In the genomic region with DNA sequence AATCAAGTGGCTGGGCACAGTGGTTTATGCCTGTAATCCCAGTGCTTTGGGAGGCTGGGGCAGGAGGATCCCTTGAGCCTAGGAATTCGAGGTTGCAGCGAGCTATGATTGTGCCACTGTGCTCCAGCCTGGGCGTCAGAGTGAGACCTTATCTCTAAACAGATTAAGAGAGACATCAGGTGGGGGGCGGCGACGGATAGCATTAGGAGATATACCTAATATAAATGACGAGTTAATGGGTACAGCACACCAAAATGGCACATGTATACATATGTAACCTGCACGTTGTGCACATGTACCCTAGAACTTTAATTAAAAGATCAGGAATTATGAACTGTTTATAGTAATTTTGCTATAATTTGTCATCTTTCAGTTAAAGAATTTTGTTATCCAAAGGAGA, we compare ENCODE assay signal across 28 cellular contexts. TPM values are rescaled to one million over a fixed set of nuclear protein-coding genes. Genes with fewer than 3 reads are reported as not detected.
DNase-seq lines count a peak whose midpoint lies in the region; ATAC-seq and TF ChIP-seq lines count a peak whose summit lies in the region.
"Had no signal": no experiment of that assay in that cellular context is flagged by ENCODE, and none has a peak within 500 bp of the region (broad histone marks: within the 10 kb centered on the region; RNA-seq: fewer than 3 reads in every experiment).

No MANE protein-coding gene starts in this region.

- H3K4me1 ChIP-seq in osteoblast (ENCODE audit: insufficient read depth, low read length) = peaks cover 10% of the 10 kb centered on the region
- H3K4me1 ChIP-seq: A549, pancreas had no signal

- no peak for DNase-seq in activated CD8-positive, alpha-beta T cell treated with anti-CD3 and anti-CD28 coated beads for 36 hours
- no peak for DNase-seq in activated CD8-positive, alpha-beta T cell treated with anti-CD3 and anti-CD28 coated beads, Interleukin-2, amount 10 ng/mL, durations not matched to agents 7 days and 5 days
- DNase-seq in HFFc6 = no peak
- DNase-seq in activated T-helper 2 cell treated with anti-CD3 and anti-CD28 coated beads, Interferon-gamma antibody, Interleukin-2, Interleukin-4, amounts not matched to agents 10 μg/mL and 5 μg/mL and 100 μg/mL, durations not matched to agents 14 hours and 24 hours and 36 hours (ENCODE audit: low spot score) = no peak
- DNase-seq in osteoblast (ENCODE audit: insufficient read length, low spot score, missing footprints) = no peak
- no peak for DNase-seq in AG20443 (ENCODE audit: low spot score)
- no peak for DNase-seq in kidney glomerular epithelial cell (lab: John Stamatoyannopoulos, UW)
- DNase-seq: activated naive CD4-positive, alpha-beta T cell treated with Interleukin-2 at 50 U/mL for 16 hours; amniotic stem cell; CD4-positive, alpha-beta memory T cell; DND-41; GF-D8; NCI-H146; NCI-H2107; NCI-H446; NCI-H748 treated with DMSO at 0.1 percent for 48 hours; pancreas; SIG-M5; stimulated activated naive CD8-positive, alpha-beta T cell treated with anti-CD3 and anti-CD28 coated beads, Interleukin-15, Interleukin-2, amounts not matched to agents 100 U/mL and 50 U/mL, for 24 hours had no signal

- H3K27ac ChIP-seq in osteoblast (ENCODE audit: low read depth, low read length) = peak overlapping the region; percentile 35
- H3K27ac ChIP-seq: A549, pancreas had no signal

- no peaks in the 10 kb centered on the region for H3K79me2 ChIP-seq in osteoblast (ENCODE audit: insufficient read depth, low read length)

- peak overlapping the region; percentile 20 for H3K27ac Mint-ChIP-seq in activated CD8-positive, alpha-beta T cell treated with anti-CD3 and anti-CD28 coated beads for 36 hours
- H3K27ac Mint-ChIP-seq in activated CD8-positive, alpha-beta T cell treated with anti-CD3 and anti-CD28 coated beads, Interleukin-2, amount 10 ng/mL, durations not matched to agents 7 days and 5 days = no peak overlapping the region
- H3K27ac Mint-ChIP-seq in HFFc6 = peak overlapping the region; percentile 73
- H3K27ac Mint-ChIP-seq in activated T-helper 2 cell treated with anti-CD3 and anti-CD28 coated beads, Interferon-gamma antibody, Interleukin-2, Interleukin-4, amounts not matched to agents 10 μg/mL and 5 μg/mL and 100 μg/mL, durations not matched to agents 14 hours and 24 hours and 36 hours = peak overlapping the region; percentile 83
- H3K27ac Mint-ChIP-seq: B cell, GM23338, WTC11 had no signal

- no peak overlapping the region for H3K4me2 ChIP-seq in osteoblast (ENCODE audit: insufficient read depth, low read length)
- H3K4me2 ChIP-seq: A549, GM23338 had no signal

- TF ChIP-seq CTCF in activated CD8-positive, alpha-beta T cell treated with anti-CD3 and anti-CD28 coated beads for 36 hours (IDR thresholded peaks at IDR 0.05) = no peak
- TF ChIP-seq CTCF in HFFc6 (IDR thresholded peaks at IDR 0.05) (no peak), osteoblast (IDR thresholded peaks at IDR 0.05; ENCODE audit: extremely low read depth, low read depth, low read length) (no peak)

- H3K27me3 ChIP-seq in osteoblast (ENCODE audit: insufficient read depth, low read length) = no peaks in the 10 kb centered on the region
- H3K27me3 ChIP-seq: pancreas had no signal

- H3K36me3 Mint-ChIP-seq in activated CD8-positive, alpha-beta T cell treated with anti-CD3 and anti-CD28 coated beads for 36 hours (ENCODE audit: low read depth) = peaks cover 23% of the 10 kb centered on the region
- H3K36me3 Mint-ChIP-seq in activated CD8-positive, alpha-beta T cell treated with anti-CD3 and anti-CD28 coated beads, Interleukin-2, amount 10 ng/mL, durations not matched to agents 7 days and 5 days (ENCODE audit: low read depth) = peaks cover 35% of the 10 kb centered on the region
- H3K36me3 Mint-ChIP-seq in HFFc6 (ENCODE audit: low read depth) = peaks cover 6% of the 10 kb centered on the region; the same call in 1 of the 2 replicates
- H3K36me3 Mint-ChIP-seq in activated T-helper 2 cell treated with anti-CD3 and anti-CD28 coated beads, Interferon-gamma antibody, Interleukin-2, Interleukin-4, amounts not matched to agents 10 μg/mL and 5 μg/mL and 100 μg/mL, durations not matched to agents 14 hours and 24 hours and 36 hours (ENCODE audit: low read depth) = peaks cover 46% of the 10 kb centered on the region

- POLR2A ChIA-PET in activated CD8-positive, alpha-beta T cell treated with anti-CD3 and anti-CD28 coated beads for 36 hours (lab: Charles Lee) = interaction anchor here (0.6 to 2.0 kb wide), 5 partner anchors 9 to 626 kb away, joined by 3 to 7 read pairs (median 3); partner anchors contain the start of gene RAD51C
- POLR2A ChIA-PET in activated CD8-positive, alpha-beta T cell treated with anti-CD3 and anti-CD28 coated beads, Interleukin-2, amount 10 ng/mL, durations not matched to agents 7 days and 5 days (lab: Charles Lee) = interaction anchor here (0.6 kb wide), 2 partner anchors 10 to 15 kb away, joined by 3 read pairs; no protein-coding TSS in a partner anchor

- H2AFZ ChIP-seq in osteoblast (ENCODE audit: low read length) = no peak overlapping the region
- H2AFZ ChIP-seq: GM23338 had no signal

- intact Hi-C loops in activated CD8-positive, alpha-beta T cell treated with anti-CD3 and anti-CD28 coated beads for 36 hours (cut with micrococcal nuclease) = no loop called here
- intact Hi-C loops in activated T-helper 2 cell treated with anti-CD3 and anti-CD28 coated beads, Interferon-gamma antibody, Interleukin-2, Interleukin-4, amounts not matched to agents 10 μg/mL and 5 μg/mL and 100 μg/mL, durations not matched to agents 14 hours and 24 hours and 36 hours (cut with micrococcal nuclease) = loop anchor here (2.0 kb wide), 1 partner anchor 44 kb away; no protein-coding TSS in a partner anchor

- H3K4me3 Mint-ChIP-seq in activated CD8-positive, alpha-beta T cell treated with anti-CD3 and anti-CD28 coated beads for 36 hours = no peak overlapping the region
- no peak overlapping the region for H3K4me3 Mint-ChIP-seq in activated CD8-positive, alpha-beta T cell treated with anti-CD3 and anti-CD28 coated beads, Interleukin-2, amount 10 ng/mL, durations not matched to agents 7 days and 5 days
- no peak overlapping the region for H3K4me3 Mint-ChIP-seq in HFFc6
- H3K4me3 Mint-ChIP-seq in activated T-helper 2 cell treated with anti-CD3 and anti-CD28 coated beads, Interferon-gamma antibody, Interleukin-2, Interleukin-4, amounts not matched to agents 10 μg/mL and 5 μg/mL and 100 μg/mL, durations not matched to agents 14 hours and 24 hours and 36 hours (ENCODE audit: low read depth) = no peak overlapping the region
- H3K4me3 Mint-ChIP-seq: B cell; CD4-positive, alpha-beta memory T cell; GM23338; neural crest cell; WTC11 had no signal

- H3K9me3 ChIP-seq in osteoblast (ENCODE audit: low read depth, low read length) = no peaks in the 10 kb centered on the region
- H3K9me3 ChIP-seq: A549, pancreas had no signal

- H4K20me1 ChIP-seq in osteoblast (ENCODE audit: insufficient read depth, low read length) = no peaks in the 10 kb centered on the region

- H3K36me3 ChIP-seq in osteoblast (ENCODE audit: insufficient read depth, low read length) = peaks cover 8% of the 10 kb centered on the region
- H3K36me3 ChIP-seq: pancreas had no signal

- no peak for ATAC-seq in activated CD8-positive, alpha-beta T cell treated with anti-CD3 and anti-CD28 coated beads for 36 hours
- no peak for ATAC-seq in activated CD8-positive, alpha-beta T cell treated with anti-CD3 and anti-CD28 coated beads, Interleukin-2, amount 10 ng/mL, durations not matched to agents 7 days and 5 days
- ATAC-seq in HG03354 (IDR thresholded peaks at IDR 0.05; ENCODE audit: poor library complexity, severe bottlenecking, unreplicated experiment) = no peak
- ATAC-seq: A549; GM23338; left lobe of liver; pancreas; stimulated activated naive CD8-positive, alpha-beta T cell treated with anti-CD3 and anti-CD28 coated beads, Interleukin-15, Interleukin-2, amounts not matched to agents 100 U/mL and 50 U/mL, for 24 hours; WTC11 had no signal

- H3K4me1 Mint-ChIP-seq in activated CD8-positive, alpha-beta T cell treated with anti-CD3 and anti-CD28 coated beads for 36 hours (ENCODE audit: low read depth) = peaks cover 11% of the 10 kb centered on the region
- peaks cover 23% of the 10 kb centered on the region for H3K4me1 Mint-ChIP-seq in activated CD8-positive, alpha-beta T cell treated with anti-CD3 and anti-CD28 coated beads, Interleukin-2, amount 10 ng/mL, durations not matched to agents 7 days and 5 days (ENCODE audit: low read depth)
- peaks cover 11% of the 10 kb centered on the region for H3K4me1 Mint-ChIP-seq in HFFc6 (ENCODE audit: low read depth)
- H3K4me1 Mint-ChIP-seq in activated T-helper 2 cell treated with anti-CD3 and anti-CD28 coated beads, Interferon-gamma antibody, Interleukin-2, Interleukin-4, amounts not matched to agents 10 μg/mL and 5 μg/mL and 100 μg/mL, durations not matched to agents 14 hours and 24 hours and 36 hours (ENCODE audit: low read depth) = peaks cover 36% of the 10 kb centered on the region
- H3K4me1 Mint-ChIP-seq: GM23338, neural crest cell, WTC11 had no signal

- no peaks in the 10 kb centered on the region for H3K27me3 Mint-ChIP-seq in activated CD8-positive, alpha-beta T cell treated with anti-CD3 and anti-CD28 coated beads for 36 hours
- H3K27me3 Mint-ChIP-seq in activated CD8-positive, alpha-beta T cell treated with anti-CD3 and anti-CD28 coated beads, Interleukin-2, amount 10 ng/mL, durations not matched to agents 7 days and 5 days (ENCODE audit: low read depth) = no peaks in the 10 kb centered on the region
- no peaks in the 10 kb centered on the region for H3K27me3 Mint-ChIP-seq in HFFc6 (ENCODE audit: insufficient read depth)
- no peaks in the 10 kb centered on the region for H3K27me3 Mint-ChIP-seq in activated T-helper 2 cell treated with anti-CD3 and anti-CD28 coated beads, Interferon-gamma antibody, Interleukin-2, Interleukin-4, amounts not matched to agents 10 μg/mL and 5 μg/mL and 100 μg/mL, durations not matched to agents 14 hours and 24 hours and 36 hours (ENCODE audit: low read depth)
- H3K27me3 Mint-ChIP-seq: B cell; CD4-positive, alpha-beta memory T cell had no signal

- CTCF ChIA-PET in activated CD8-positive, alpha-beta T cell treated with anti-CD3 and anti-CD28 coated beads for 36 hours (lab: Charles Lee) = interaction anchor here (0.9 to 1.3 kb wide), 2 partner anchors 10 to 302 kb away, joined by 3 read pairs; partner anchors contain the start of gene RAD51C
- CTCF ChIA-PET in activated CD8-positive, alpha-beta T cell treated with anti-CD3 and anti-CD28 coated beads, Interleukin-2, amount 10 ng/mL, durations not matched to agents 7 days and 5 days (lab: Charles Lee) = interaction anchor here (1.3 kb wide), 1 partner anchor 8 kb away, joined by 6 read pairs; no protein-coding TSS in a partner anchor

- H3K9me3 Mint-ChIP-seq in activated CD8-positive, alpha-beta T cell treated with anti-CD3 and anti-CD28 coated beads for 36 hours = no peaks in the 10 kb centered on the region
- no peaks in the 10 kb centered on the region for H3K9me3 Mint-ChIP-seq in activated CD8-positive, alpha-beta T cell treated with anti-CD3 and anti-CD28 coated beads, Interleukin-2, amount 10 ng/mL, durations not matched to agents 7 days and 5 days (ENCODE audit: insufficient read depth)
- H3K9me3 Mint-ChIP-seq in HFFc6 = no peaks in the 10 kb centered on the region
- no peaks in the 10 kb centered on the region for H3K9me3 Mint-ChIP-seq in activated T-helper 2 cell treated with anti-CD3 and anti-CD28 coated beads, Interferon-gamma antibody, Interleukin-2, Interleukin-4, amounts not matched to agents 10 μg/mL and 5 μg/mL and 100 μg/mL, durations not matched to agents 14 hours and 24 hours and 36 hours
- H3K9me3 Mint-ChIP-seq: CD4-positive, alpha-beta memory T cell; GM23338; neural crest cell had no signal

- H3K4me3 ChIP-seq in osteoblast (ENCODE audit: insufficient read depth, low read length) = no peak overlapping the region
- H3K4me3 ChIP-seq: A549, GM23338, pancreas had no signal

RNA-seq across cellular contexts. Expression of gene RAD51C, which starts 10.3 kb away (rescaled TPM):
- 10 to 100 TPM; 73.3 to 76.8 TPM for total RNA-seq in activated CD8-positive, alpha-beta T cell treated with anti-CD3 and anti-CD28 coated beads for 36 hours
- total RNA-seq in activated CD8-positive, alpha-beta T cell treated with anti-CD3 and anti-CD28 coated beads, Interleukin-2, amount 10 ng/mL, durations not matched to agents 7 days and 5 days = 10 to 100 TPM; 70.6 to 70.8 TPM
- 10 to 100 TPM; 20.8 to 27.4 (median 24.8) TPM for total RNA-seq in HFFc6 (2021; fragmentation: NEBNext Ultra II Directional; extraction: Animal tissue kit (Norgen Biotek cat#: 25700))
- total RNA-seq in activated T-helper 2 cell treated with anti-CD3 and anti-CD28 coated beads, Interferon-gamma antibody, Interleukin-2, Interleukin-4, amounts not matched to agents 10 μg/mL and 5 μg/mL and 100 μg/mL, durations not matched to agents 14 hours and 24 hours and 36 hours = 58.1 and 62.7 TPM in 2 replicates
- 17.4 and 17.7 TPM in 2 replicates for total RNA-seq in osteoblast

RNA-seq across cellular contexts. Expression of gene TEX14, which starts 10.9 kb away (rescaled TPM):
- under 1 TPM; 0.23 to 0.31 TPM for total RNA-seq in activated CD8-positive, alpha-beta T cell treated with anti-CD3 and anti-CD28 coated beads for 36 hours
- under 1 TPM; 0.10 to 0.18 TPM for total RNA-seq in activated CD8-positive, alpha-beta T cell treated with anti-CD3 and anti-CD28 coated beads, Interleukin-2, amount 10 ng/mL, durations not matched to agents 7 days and 5 days
- under 1 TPM in 1 of 6 experiments, not detected in 5; 0.20 TPM for total RNA-seq in HFFc6 (2021; fragmentation: NEBNext Ultra II Directional; extraction: Animal tissue kit (Norgen Biotek cat#: 25700))
- total RNA-seq in activated T-helper 2 cell treated with anti-CD3 and anti-CD28 coated beads, Interferon-gamma antibody, Interleukin-2, Interleukin-4, amounts not matched to agents 10 μg/mL and 5 μg/mL and 100 μg/mL, durations not matched to agents 14 hours and 24 hours and 36 hours = 0.09 and 0.18 TPM in 2 replicates
- under 0.01 TPM in 2 replicates for total RNA-seq in osteoblast
- total RNA-seq: HT-29, renal cortical epithelial cell had no signal

RNA-seq across cellular contexts. Expression of gene PPM1E, which starts 52.9 kb away (rescaled TPM):
- under 1 TPM in 1 of 2 experiments, not detected in 1; 0.07 TPM for total RNA-seq in activated CD8-positive, alpha-beta T cell treated with anti-CD3 and anti-CD28 coated beads for 36 hours
- not detected for total RNA-seq in activated CD8-positive, alpha-beta T cell treated with anti-CD3 and anti-CD28 coated beads, Interleukin-2, amount 10 ng/mL, durations not matched to agents 7 days and 5 days
- total RNA-seq in HFFc6 (2021; fragmentation: NEBNext Ultra II Directional; extraction: Animal tissue kit (Norgen Biotek cat#: 25700)) = not detected
- 0.05 TPM in 1 of 2 replicates, not detected in the other for total RNA-seq in activated T-helper 2 cell treated with anti-CD3 and anti-CD28 coated beads, Interferon-gamma antibody, Interleukin-2, Interleukin-4, amounts not matched to agents 10 μg/mL and 5 μg/mL and 100 μg/mL, durations not matched to agents 14 hours and 24 hours and 36 hours
- total RNA-seq in osteoblast = under 0.01 TPM in 2 replicates
- total RNA-seq: B cell; CD4-positive, alpha-beta memory T cell; HT-29 had no signal
